ENCODE assay signal across 8 cellular contexts in genomic region chr14:71319646-71320045, GRCh38. TPM values are rescaled to one million over a fixed set of nuclear protein-coding genes. Genes with fewer than 3 reads are reported as not detected.
DNase-seq lines count a peak whose midpoint lies in the region; ATAC-seq and TF ChIP-seq lines count a peak whose summit lies in the region.

No MANE protein-coding gene starts in this region.

- no peak for TF ChIP-seq RAD21 in neural cell (conservative IDR thresholded peaks at IDR 0.05)

- no peak for TF ChIP-seq EP300 in neural cell (conservative IDR thresholded peaks at IDR 0.05; ENCODE audit: poor library complexity, severe bottlenecking)

- H3K9me3 ChIP-seq in neural cell (ENCODE audit: low read length): no peaks in the 10 kb centered on the region

- no peaks in the 10 kb centered on the region for H3F3A ChIP-seq in neural cell (ENCODE audit: insufficient read depth, low read length, poor library complexity, severe bottlenecking)

- H4K20me1 ChIP-seq in neural cell (ENCODE audit: insufficient read depth): no peaks in the 10 kb centered on the region

- DNase-seq in DMS79 (lab: John Stamatoyannopoulos, UW) (peak; percentile 27), HFF-Myc (ENCODE audit: extremely low read depth, low read depth) (no peak), SK-MEL-5 (ENCODE audit: low read depth, low spot score) (peak; percentile 35), erythroblast (lab: John Stamatoyannopoulos, UW) (peak; percentile 68 to 75), putamen (ENCODE audit: low spot score) (no peak)
- no peak for DNase-seq in effector CD8-positive, alpha-beta T cell (lab: John Stamatoyannopoulos, UW)

- TF ChIP-seq POLR2A in erythroblast (IDR thresholded peaks at IDR 0.05; ENCODE audit: low read length): no peak

- peak overlapping the region; percentile 0 for H2AFZ ChIP-seq in neural cell (ENCODE audit: low read depth, low read length)

- H3K9me2 ChIP-seq in neural cell (ENCODE audit: insufficient read depth, low read length): no peaks in the 10 kb centered on the region

- no peak for TF ChIP-seq CTCF in HFF-Myc (IDR thresholded peaks at IDR 0.05; ENCODE audit: low read depth, low read length, missing control alignments)
- no peak for TF ChIP-seq CTCF in neural cell (IDR thresholded peaks at IDR 0.05; ENCODE audit: poor library complexity, severe bottlenecking)

- no peak for ATAC-seq in GM21367 (IDR thresholded peaks at IDR 0.05; ENCODE audit: unreplicated experiment)

- no peaks in the 10 kb centered on the region for H3K36me3 ChIP-seq in neural cell (ENCODE audit: insufficient read depth, low read length)

- in situ Hi-C loops in SK-MEL-5 (cut with HindIII; ENCODE audit: low pct_unique_long_range_greater_than_20kb, low sequenced_read_pairs): no loop called here

- peaks cover 14% of the 10 kb centered on the region for H3K79me2 ChIP-seq in neural cell (replicated peaks; ENCODE audit: insufficient read depth, low read length)

- H3K27me3 ChIP-seq in neural cell (ENCODE audit: insufficient read depth, low read depth, low read length): no peaks in the 10 kb centered on the region

- peak overlapping the region; percentile 60 for H3K4me2 ChIP-seq in neural cell (ENCODE audit: low read length)

- H3K4me3 ChIP-seq in HFF-Myc (replicated peaks; ENCODE audit: low read depth, low read length): peak overlapping the region; percentile 77
- peak overlapping the region; percentile 83 for H3K4me3 ChIP-seq in neural cell (ENCODE audit: low read length)

- H3K27ac ChIP-seq in neural cell (ENCODE audit: low read length): no peak overlapping the region

- peak overlapping the region; percentile 50 for H3K9ac ChIP-seq in neural cell (ENCODE audit: low read length)

TF ChIP-seq in neural cell, 6 proteins besides CTCF, POLR2A, EP300 and RAD21:
- no peak for TF ChIP-seq TAF1 (IDR thresholded peaks at IDR 0.05; ENCODE audit: low read depth)
- no peak for TF ChIP-seq REST (IDR thresholded peaks at IDR 0.05; ENCODE audit: borderline replicate concordance)
- no peak for TF ChIP-seq SMC3 (conservative IDR thresholded peaks at IDR 0.05; ENCODE audit: poor library complexity)
- TF ChIP-seq POLR2AphosphoS5 (IDR thresholded peaks at IDR 0.05): no peak
- no peak for TF ChIP-seq EZH2 (IDR thresholded peaks at IDR 0.05; ENCODE audit: borderline replicate concordance, insufficient read depth, low read length, poor library complexity, severe bottlenecking)
- no peak for TF ChIP-seq MXI1 (conservative IDR thresholded peaks at IDR 0.05; ENCODE audit: poor library complexity, severe bottlenecking)
TF ChIP-seq in neural cell: peak in this region for 0.

RNA-seq across cellular contexts. Expression of gene SIPA1L1, which starts 0.6 kb away (rescaled TPM):
- total RNA-seq in SK-MEL-5 (2014; rRNA removed; shearing (Covaris generic)): 10.2 and 10.4 TPM in 2 replicates
- 18.0 and 29.8 TPM in 2 replicates for polyA plus RNA-seq in SK-MEL-5 (2015; cell fraction: cytosol; rRNA removed)
- polyA plus RNA-seq in SK-MEL-5 (2015; cell fraction: nucleus; rRNA removed): 53.3 and 77.1 TPM in 2 replicates
- 3.5 and 3.8 TPM in 2 replicates for polyA plus RNA-seq in neural cell
- 10.2 and 14.1 TPM in 2 replicates for polyA minus RNA-seq in neural cell

Comparison
In these comparisons a context has a peak if more than half of its experiments do, and no peak if none do; other contexts are left out.
1. DNase-seq: peak in DMS79 (single experiment), SK-MEL-5 (single experiment) and erythroblast (2 of 2); none in HFF-Myc (single experiment), putamen (single experiment) and effector CD8-positive, alpha-beta T cell (single experiment).